Comparison of ENCODE assay signal across 8 cellular contexts in genomic region chr2:181616715-181617114, GRCh38. TPM values are rescaled to one million over a fixed set of nuclear protein-coding genes. Genes with fewer than 3 reads are reported as not detected.
"Had no signal": no experiment of that assay in that cellular context is flagged by ENCODE, and none has a peak within 500 bp of the region (broad histone marks: within the 10 kb centered on the region; RNA-seq: fewer than 3 reads in every experiment).

No MANE protein-coding gene starts in this region.

- H3K27ac ChIP-seq: HL-60 had no signal

- FAIRE-seq: H1, H54 had no signal

- H3K4me2 ChIP-seq: GM23338 had no signal

- H3K4me3 ChIP-seq: GM23338 had no signal

- H2AFZ ChIP-seq: GM23338 had no signal

- ATAC-seq: GM23338 had no signal

- DNase-seq: H9, HCEC 1CT, KG1 had no signal

RNA-seq across cellular contexts. Expression of gene CERKL, which starts 40.2 kb away (rescaled TPM):
- total RNA-seq: H1, H9, HT1080 had no signal
